ENCODE assay signal across 8 cellular contexts in the genomic region with DNA sequence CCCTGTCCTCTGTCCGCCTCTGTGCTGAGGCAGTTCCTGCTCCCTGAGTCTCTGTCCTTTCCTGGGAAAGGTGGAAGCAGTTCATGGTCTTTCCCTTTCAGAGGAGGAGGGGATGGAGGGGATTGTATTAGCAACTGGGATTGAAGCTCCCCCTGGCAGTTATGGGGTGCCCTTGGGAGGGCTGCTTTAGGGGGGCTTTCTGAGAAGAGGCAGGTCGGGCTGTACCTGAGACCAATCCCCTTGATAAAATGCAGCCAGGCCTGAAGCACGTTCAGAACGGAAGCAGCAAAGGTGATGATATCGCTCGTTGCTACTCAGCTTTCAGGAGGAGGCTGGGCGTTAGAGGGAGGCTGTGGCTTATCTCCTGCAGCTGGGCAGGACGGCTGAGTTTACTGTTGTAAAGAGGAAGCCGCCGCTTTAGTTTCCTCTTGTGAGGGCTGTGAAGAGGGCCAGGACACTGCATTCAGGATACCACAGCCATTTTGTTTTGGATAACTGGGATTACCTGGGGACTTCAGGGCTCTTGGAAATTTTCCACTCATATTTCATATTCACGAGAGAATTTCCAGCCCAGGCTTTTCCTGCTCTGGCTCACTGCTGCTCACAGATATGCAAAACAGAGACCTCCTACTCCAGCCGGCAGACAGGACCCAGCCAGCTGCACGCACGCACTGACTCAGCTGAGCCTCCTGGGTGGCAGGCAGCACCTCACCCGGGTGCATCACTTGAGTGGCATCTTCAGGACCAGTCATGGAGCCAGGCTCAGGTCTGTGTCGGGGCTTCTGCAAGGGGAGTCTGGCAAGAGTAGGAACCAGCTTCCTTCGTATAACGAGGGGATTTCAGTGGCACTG. TPM values are rescaled to one million over a fixed set of nuclear protein-coding genes. Genes with fewer than 3 reads are reported as not detected.
DNase-seq lines count a peak whose midpoint lies in the region; ATAC-seq lines count a peak whose summit lies in the region.

No MANE protein-coding gene starts in this region.

- H3K27me3 Mint-ChIP-seq in activated CD4-positive, alpha-beta memory T cell treated with anti-CD3 and anti-CD28 coated beads, Interleukin-2, amount 10 ng/mL, durations not matched to agents 7 days and 5 days, result no peaks in the 10 kb centered on the region
- H3K27me3 Mint-ChIP-seq in effector memory CD8-positive, alpha-beta T cell, result no peaks in the 10 kb centered on the region

- CTCF ChIA-PET in activated CD4-positive, alpha-beta memory T cell treated with anti-CD3 and anti-CD28 coated beads, Interleukin-2, amount 10 ng/mL, durations not matched to agents 7 days and 5 days (lab: Charles Lee), result interaction anchor here (0.7 to 11.1 kb wide), 10 partner anchors 10 to 281 kb away, joined by 3 to 66 read pairs (median 6); a partner anchor contains a TSS

- H3K9me3 Mint-ChIP-seq in activated CD4-positive, alpha-beta memory T cell treated with anti-CD3 and anti-CD28 coated beads, Interleukin-2, amount 10 ng/mL, durations not matched to agents 7 days and 5 days, result no peaks in the 10 kb centered on the region
- H3K9me3 Mint-ChIP-seq in effector memory CD8-positive, alpha-beta T cell, result no peaks in the 10 kb centered on the region
- no peaks in the 10 kb centered on the region for H3K9me3 Mint-ChIP-seq in stimulated activated effector memory CD8-positive, alpha-beta T cell treated with anti-CD3 and anti-CD28 coated beads, Interleukin-12 subunit alpha, Interleukin-12 subunit beta, amount 100 ng/mL, for 72 hours

- DNase-seq in Ammon's horn (ENCODE audit: low spot score), result peak; percentile 70
- peak; percentile 94 for DNase-seq in NCI-H526 treated with DMSO at 0.1 percent for 48 hours (lab: John Stamatoyannopoulos, UW)
- peak; percentile 85 for DNase-seq in activated CD4-positive, alpha-beta memory T cell treated with anti-CD3 and anti-CD28 coated beads, Interleukin-2, amount 10 ng/mL, durations not matched to agents 7 days and 5 days
- peak; percentile 48 to 59 (median 50) for DNase-seq in effector memory CD8-positive, alpha-beta T cell
- peak; percentile 56 for DNase-seq in myocyte (ENCODE audit: low read depth)
- peak; percentile 58 to 79 for DNase-seq in stimulated activated effector memory CD8-positive, alpha-beta T cell treated with anti-CD3 and anti-CD28 coated beads, Interleukin-12 subunit alpha, Interleukin-12 subunit beta, amount 100 ng/mL, for 72 hours (ENCODE audit: low spot score in 2 of 2)

- ATAC-seq in GM19023 (IDR thresholded peaks at IDR 0.05; ENCODE audit: unreplicated experiment), result peak; percentile 54
- ATAC-seq in HG03139 (IDR thresholded peaks at IDR 0.05; ENCODE audit: unreplicated experiment), result peak; percentile 61
- ATAC-seq in effector memory CD8-positive, alpha-beta T cell (replicated peaks), result peak; percentile 71
- peak; percentile 87 for ATAC-seq in stimulated activated effector memory CD8-positive, alpha-beta T cell treated with anti-CD3 and anti-CD28 coated beads, Interleukin-12 subunit alpha, Interleukin-12 subunit beta, amount 100 ng/mL, for 72 hours

- POLR2A ChIA-PET in activated CD4-positive, alpha-beta memory T cell treated with anti-CD3 and anti-CD28 coated beads, Interleukin-2, amount 10 ng/mL, durations not matched to agents 7 days and 5 days (lab: Charles Lee), result interaction anchor here (1.0 to 6.1 kb wide), 21 partner anchors 8 to 1491 kb away, joined by 3 to 33 read pairs (median 4); a partner anchor contains a TSS

- peak overlapping the region; percentile 84 for H3K4me3 Mint-ChIP-seq in activated CD4-positive, alpha-beta memory T cell treated with anti-CD3 and anti-CD28 coated beads, Interleukin-2, amount 10 ng/mL, durations not matched to agents 7 days and 5 days
- peak overlapping the region; percentile 87 to 92 for H3K4me3 Mint-ChIP-seq in effector memory CD8-positive, alpha-beta T cell
- H3K4me3 Mint-ChIP-seq in stimulated activated effector memory CD8-positive, alpha-beta T cell treated with anti-CD3 and anti-CD28 coated beads, Interleukin-12 subunit alpha, Interleukin-12 subunit beta, amount 100 ng/mL, for 72 hours, result peak overlapping the region; percentile 84

- peak overlapping the region; percentile 90 for H3K27ac Mint-ChIP-seq in activated CD4-positive, alpha-beta memory T cell treated with anti-CD3 and anti-CD28 coated beads, Interleukin-2, amount 10 ng/mL, durations not matched to agents 7 days and 5 days
- H3K27ac Mint-ChIP-seq in effector memory CD8-positive, alpha-beta T cell, result peak overlapping the region; percentile 95 to 98
- H3K27ac Mint-ChIP-seq in stimulated activated effector memory CD8-positive, alpha-beta T cell treated with anti-CD3 and anti-CD28 coated beads, Interleukin-12 subunit alpha, Interleukin-12 subunit beta, amount 100 ng/mL, for 72 hours, result peak overlapping the region; percentile 97

- peaks cover 78% of the 10 kb centered on the region for H3K4me1 Mint-ChIP-seq in activated CD4-positive, alpha-beta memory T cell treated with anti-CD3 and anti-CD28 coated beads, Interleukin-2, amount 10 ng/mL, durations not matched to agents 7 days and 5 days
- H3K4me1 Mint-ChIP-seq in effector memory CD8-positive, alpha-beta T cell (ENCODE audit: low read depth in 2 of 2), result peaks cover 61 to 62% of the 10 kb centered on the region in 2 donors
- H3K4me1 Mint-ChIP-seq in stimulated activated effector memory CD8-positive, alpha-beta T cell treated with anti-CD3 and anti-CD28 coated beads, Interleukin-12 subunit alpha, Interleukin-12 subunit beta, amount 100 ng/mL, for 72 hours, result peaks cover 82% of the 10 kb centered on the region

- H3K36me3 Mint-ChIP-seq in activated CD4-positive, alpha-beta memory T cell treated with anti-CD3 and anti-CD28 coated beads, Interleukin-2, amount 10 ng/mL, durations not matched to agents 7 days and 5 days (ENCODE audit: low read depth), result peaks cover 18% of the 10 kb centered on the region
- peaks cover 8% of the 10 kb centered on the region for H3K36me3 Mint-ChIP-seq in effector memory CD8-positive, alpha-beta T cell (ENCODE audit: insufficient read depth)
- H3K36me3 Mint-ChIP-seq in stimulated activated effector memory CD8-positive, alpha-beta T cell treated with anti-CD3 and anti-CD28 coated beads, Interleukin-12 subunit alpha, Interleukin-12 subunit beta, amount 100 ng/mL, for 72 hours, result peaks cover 41% of the 10 kb centered on the region

RNA-seq across cellular contexts. Expression of a gene that starts 0.8 kb away (rescaled TPM):
- 10 to 100 TPM; 21.4 to 23.3 TPM for total RNA-seq in activated CD4-positive, alpha-beta memory T cell treated with anti-CD3 and anti-CD28 coated beads, Interleukin-2, amount 10 ng/mL, durations not matched to agents 7 days and 5 days
- 4.4 and 10.3 TPM in 2 replicates for total RNA-seq in myocyte
- polyA plus RNA-seq in myocyte (2012), result 2.6 TPM

Comparison
In these comparisons a context has a peak if more than half of its experiments do, and no peak if none do; other contexts are left out.
1. Peak in every context shown above with its lines: DNase-seq and ATAC-seq.